Comparison of ENCODE assay signal across 10 cellular contexts in the genomic region with DNA sequence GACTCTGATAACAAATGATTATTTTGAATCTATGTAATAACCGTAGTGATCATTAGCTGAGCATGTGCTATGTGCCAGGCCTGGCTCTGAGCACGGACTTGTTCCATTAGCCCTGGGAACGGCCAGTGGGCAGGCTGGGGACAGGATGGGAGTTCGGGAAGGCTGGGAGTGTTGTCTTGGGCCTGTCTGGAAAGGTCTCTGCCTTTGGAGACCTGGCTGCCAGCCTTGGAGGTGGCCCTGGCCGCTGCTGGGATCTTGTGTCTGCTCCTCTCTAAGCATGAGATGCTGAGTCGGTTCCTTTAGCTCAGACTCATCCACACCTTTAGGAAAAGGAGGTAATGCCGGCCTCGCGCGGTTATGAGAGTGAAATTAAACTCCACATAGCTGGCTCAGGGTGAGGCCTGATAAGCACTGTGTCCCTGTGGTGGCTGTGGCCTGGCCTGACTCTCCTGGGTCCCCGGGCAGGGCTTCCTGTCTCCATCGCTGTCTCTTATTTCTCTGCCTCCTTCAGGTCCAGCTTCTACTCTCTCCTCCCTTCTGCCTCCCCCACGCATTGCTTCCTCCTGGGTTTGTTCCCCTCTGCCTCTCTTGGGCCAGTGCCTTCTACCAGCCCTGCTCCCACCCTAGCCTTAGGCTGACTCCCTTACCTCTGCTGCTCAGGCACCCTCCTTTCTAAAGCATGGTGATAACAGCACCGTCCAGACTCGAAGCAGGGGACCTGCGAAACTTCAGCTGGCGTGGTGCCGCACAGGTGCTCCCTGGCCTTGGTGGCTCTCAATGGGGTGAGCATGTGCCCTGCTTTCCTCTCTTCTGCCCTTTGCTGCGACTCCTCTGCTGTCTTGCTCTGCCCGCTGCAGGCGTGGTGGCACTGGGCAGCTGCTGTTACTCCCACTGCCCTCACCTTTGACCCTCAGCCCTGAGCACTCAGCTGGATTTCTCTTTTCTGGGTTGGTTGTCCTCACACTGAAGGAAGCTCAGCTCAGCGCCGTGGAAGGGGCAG. TPM values are rescaled to one million over a fixed set of nuclear protein-coding genes. Genes with fewer than 3 reads are reported as not detected.
DNase-seq lines count a peak whose midpoint lies in the region; ATAC-seq and TF ChIP-seq lines count a peak whose summit lies in the region.
"Had no signal": no experiment of that assay in that cellular context is flagged by ENCODE, and none has a peak within 500 bp of the region (broad histone marks: within the 10 kb centered on the region; RNA-seq: fewer than 3 reads in every experiment).

No MANE protein-coding gene starts in this region.

- H3K9me3 Mint-ChIP-seq in CD4-positive, CD25-positive, alpha-beta regulatory T cell: no peaks in the 10 kb centered on the region
- no peaks in the 10 kb centered on the region for H3K9me3 Mint-ChIP-seq in activated CD4-positive, alpha-beta memory T cell treated with anti-CD3 and anti-CD28 coated beads, Interleukin-2, amount 10 ng/mL, durations not matched to agents 7 days and 5 days
- no peaks in the 10 kb centered on the region for H3K9me3 Mint-ChIP-seq in naive thymus-derived CD8-positive, alpha-beta T cell
- H3K9me3 Mint-ChIP-seq: nephron had no signal

- peaks cover 34 to 99% (median 82%) of the 10 kb centered on the region in 4 donors for H3K4me1 Mint-ChIP-seq in CD4-positive, CD25-positive, alpha-beta regulatory T cell
- peaks cover 98% of the 10 kb centered on the region for H3K4me1 Mint-ChIP-seq in activated CD4-positive, alpha-beta memory T cell treated with anti-CD3 and anti-CD28 coated beads, Interleukin-2, amount 10 ng/mL, durations not matched to agents 7 days and 5 days
- peaks cover 51 to 100% (median 98%) of the 10 kb centered on the region in 4 donors for H3K4me1 Mint-ChIP-seq in naive thymus-derived CD8-positive, alpha-beta T cell

- H3K4me3 Mint-ChIP-seq in CD4-positive, CD25-positive, alpha-beta regulatory T cell: peak overlapping the region; percentile 78 to 90 (median 84)
- peak overlapping the region; percentile 12 for H3K4me3 Mint-ChIP-seq in activated CD4-positive, alpha-beta memory T cell treated with anti-CD3 and anti-CD28 coated beads, Interleukin-2, amount 10 ng/mL, durations not matched to agents 7 days and 5 days
- peak overlapping the region; percentile 52 to 85 (median 74) for H3K4me3 Mint-ChIP-seq in naive thymus-derived CD8-positive, alpha-beta T cell
- H3K4me3 Mint-ChIP-seq: nephron had no signal

- POLR2A ChIA-PET in activated CD4-positive, alpha-beta memory T cell treated with anti-CD3 and anti-CD28 coated beads, Interleukin-2, amount 10 ng/mL, durations not matched to agents 7 days and 5 days (lab: Charles Lee): interaction anchor here (0.7 to 7.4 kb wide), 9 partner anchors 7 to 311 kb away, joined by 3 to 105 read pairs (median 7); a partner anchor contains a TSS
- POLR2A ChIA-PET in naive thymus-derived CD8-positive, alpha-beta T cell (lab: Charles Lee): interaction anchor here (0.5 to 2.8 kb wide), 13 partner anchors 9 to 281 kb away, joined by 3 to 18 read pairs (median 4); no protein-coding TSS in a partner anchor
- POLR2A ChIA-PET in HEK293T (lab: Yijun Ruan, JAX): no interaction called here

- peak overlapping the region; percentile 95 to 97 (median 96) for H3K27ac Mint-ChIP-seq in CD4-positive, CD25-positive, alpha-beta regulatory T cell
- H3K27ac Mint-ChIP-seq in activated CD4-positive, alpha-beta memory T cell treated with anti-CD3 and anti-CD28 coated beads, Interleukin-2, amount 10 ng/mL, durations not matched to agents 7 days and 5 days: peak overlapping the region; percentile 99
- H3K27ac Mint-ChIP-seq in naive thymus-derived CD8-positive, alpha-beta T cell: peak overlapping the region; percentile 88 to 96 (median 93)

- H3K27me3 ChIP-seq in CD4-positive, CD25-positive, alpha-beta regulatory T cell (ENCODE audit: control insufficient read depth, insufficient read depth, low read length): no peaks in the 10 kb centered on the region
- no peaks in the 10 kb centered on the region for H3K27me3 ChIP-seq in MG63

- no peaks in the 10 kb centered on the region for H3K27me3 Mint-ChIP-seq in CD4-positive, CD25-positive, alpha-beta regulatory T cell
- no peaks in the 10 kb centered on the region for H3K27me3 Mint-ChIP-seq in activated CD4-positive, alpha-beta memory T cell treated with anti-CD3 and anti-CD28 coated beads, Interleukin-2, amount 10 ng/mL, durations not matched to agents 7 days and 5 days
- H3K27me3 Mint-ChIP-seq in naive thymus-derived CD8-positive, alpha-beta T cell: no peaks in the 10 kb centered on the region

- peaks cover 20% of the 10 kb centered on the region for H3K36me3 ChIP-seq in CD4-positive, CD25-positive, alpha-beta regulatory T cell (ENCODE audit: control insufficient read depth, insufficient read depth, low read length)
- no peaks in the 10 kb centered on the region for H3K36me3 ChIP-seq in MG63

- no peaks in the 10 kb centered on the region for H3K9me3 ChIP-seq in CD4-positive, CD25-positive, alpha-beta regulatory T cell (ENCODE audit: control insufficient read depth in 2 of 2, low read length in 2 of 2)
- H3K9me3 ChIP-seq in MG63: no peaks in the 10 kb centered on the region

- ATAC-seq in CD4-positive, CD25-positive, alpha-beta regulatory T cell (ENCODE audit: low read depth in 2 of 2): no peak
- ATAC-seq in HG03108 (IDR thresholded peaks at IDR 0.05; ENCODE audit: unreplicated experiment): peak; percentile 30
- ATAC-seq in naive thymus-derived CD8-positive, alpha-beta T cell: peak in 1 of 2 donors; percentile 7
- ATAC-seq in HG03095 (IDR thresholded peaks at IDR 0.05; ENCODE audit: unreplicated experiment): no peak
- ATAC-seq in HG02588 (IDR thresholded peaks at IDR 0.05; ENCODE audit: unreplicated experiment): no peak

- H3K4me3 ChIP-seq in CD4-positive, CD25-positive, alpha-beta regulatory T cell (ENCODE audit: low read depth, low read length): peak overlapping the region; percentile 68
- H3K4me3 ChIP-seq in MG63: no peak overlapping the region

- peaks cover 26% of the 10 kb centered on the region for H3K36me3 Mint-ChIP-seq in CD4-positive, CD25-positive, alpha-beta regulatory T cell
- peaks cover 39% of the 10 kb centered on the region for H3K36me3 Mint-ChIP-seq in activated CD4-positive, alpha-beta memory T cell treated with anti-CD3 and anti-CD28 coated beads, Interleukin-2, amount 10 ng/mL, durations not matched to agents 7 days and 5 days (ENCODE audit: low read depth)
- peaks cover 0 to 16% (median 0%) of the 10 kb centered on the region in 3 donors for H3K36me3 Mint-ChIP-seq in naive thymus-derived CD8-positive, alpha-beta T cell

- H3K27ac ChIP-seq in CD4-positive, CD25-positive, alpha-beta regulatory T cell (ENCODE audit: insufficient read depth, low read length, poor library complexity, severe bottlenecking): peak overlapping the region; percentile 92

- CTCF ChIA-PET in activated CD4-positive, alpha-beta memory T cell treated with anti-CD3 and anti-CD28 coated beads, Interleukin-2, amount 10 ng/mL, durations not matched to agents 7 days and 5 days (lab: Charles Lee): interaction anchor here (0.6 to 5.6 kb wide), 28 partner anchors 9 to 422 kb away, joined by 3 to 71 read pairs (median 6); no protein-coding TSS in a partner anchor
- CTCF ChIA-PET in HEK293T (lab: Yijun Ruan, JAX): interaction anchor here (0.6 to 1.2 kb wide), 3 partner anchors 16 to 39 kb away, joined by 3 read pairs; no protein-coding TSS in a partner anchor

- H3K4me1 ChIP-seq in CD4-positive, CD25-positive, alpha-beta regulatory T cell (ENCODE audit: control insufficient read depth, insufficient read depth, low read length, poor library complexity, severe bottlenecking): peaks cover 93% of the 10 kb centered on the region

- DNase-seq in CD4-positive, CD25-positive, alpha-beta regulatory T cell: peak in 1 of 3 donors; percentile 43
- DNase-seq in activated CD4-positive, alpha-beta memory T cell treated with anti-CD3 and anti-CD28 coated beads, Interleukin-2, amount 10 ng/mL, durations not matched to agents 7 days and 5 days: peak; percentile 60
- no peak for DNase-seq in naive thymus-derived CD8-positive, alpha-beta T cell
- DNase-seq in HEK293T (ENCODE audit: extremely low spot score) (no peak), MG63 (no peak)
- DNase-seq: NCI-H69 had no signal

TF ChIP-seq in HEK293T, 16 proteins besides CTCF, POLR2A, EP300 and RAD21:
- TF ChIP-seq SUZ12 (IDR thresholded peaks at IDR 0.05): no peak
- TF ChIP-seq CTBP1 (IDR thresholded peaks at IDR 0.05; ENCODE audit: borderline replicate concordance): no peak
- TF ChIP-seq BHLHE40 (IDR thresholded peaks at IDR 0.05; ENCODE audit: borderline replicate concordance): no peak
- TF ChIP-seq FOXA1 (IDR thresholded peaks at IDR 0.05): no peak
- no peak for TF ChIP-seq TARDBP (IDR thresholded peaks at IDR 0.05)
- no peak for TF ChIP-seq FOXK2 (IDR thresholded peaks at IDR 0.05)
- no peak for TF ChIP-seq LEF1 (IDR thresholded peaks at IDR 0.05; ENCODE audit: borderline replicate concordance)

RNA-seq across cellular contexts. Expression of a gene that starts 41.8 kb away (rescaled TPM):
- 167 TPM for total RNA-seq in CD4-positive, CD25-positive, alpha-beta regulatory T cell
- polyA plus RNA-seq in CD4-positive, CD25-positive, alpha-beta regulatory T cell: 10 to 100 TPM; 44.8 to 62.3 (median 58.6) TPM
- 10 to 100 TPM; 70.8 to 75.9 TPM for total RNA-seq in activated CD4-positive, alpha-beta memory T cell treated with anti-CD3 and anti-CD28 coated beads, Interleukin-2, amount 10 ng/mL, durations not matched to agents 7 days and 5 days
- 100 to 1,000 TPM; 119 to 124 TPM for total RNA-seq in naive thymus-derived CD8-positive, alpha-beta T cell
- polyA plus RNA-seq in naive thymus-derived CD8-positive, alpha-beta T cell: 100 to 1,000 TPM in 1 of 3 donors, 10 to 100 TPM in 2; 36.6 to 110 (median 67.8) TPM
- 7.3 and 23.4 TPM in 2 replicates for total RNA-seq in MG63 (2014; rRNA removed; shearing (Covaris generic); ENCODE audit: low replicate concordance)

Comparison
In these comparisons a context has a peak if more than half of its experiments do, and no peak if none do; other contexts are left out.
1. H3K4me3 Mint-ChIP-seq: peak in every context shown above with its lines; median percentile 84 in CD4-positive, CD25-positive, alpha-beta regulatory T cell; 74 in naive thymus-derived CD8-positive, alpha-beta T cell; 12 in activated CD4-positive, alpha-beta memory T cell treated with anti-CD3 and anti-CD28 coated beads, Interleukin-2, amount 10 ng/mL, durations not matched to agents 7 days and 5 days.